Comparison of ENCODE assay signal across 8 cellular contexts in genomic region chr21:16587141-16587570, GRCh38.
DNase-seq lines count a peak whose midpoint lies in the region; ATAC-seq and TF ChIP-seq lines count a peak whose summit lies in the region.

No MANE protein-coding gene starts in this region.

- H3K4me1 ChIP-seq in OCI-LY3 (ENCODE audit: low read length), result no peaks in the 10 kb centered on the region

- in situ Hi-C loops in G401 (cut with HindIII; ENCODE audit: low sequenced_read_pairs), result no loop called here

- H3K9ac ChIP-seq in OCI-LY3 (ENCODE audit: low read length), result no peak overlapping the region

- no peaks in the 10 kb centered on the region for H3K79me2 ChIP-seq in OCI-LY3 (ENCODE audit: low read length)

- H3K4me2 ChIP-seq in OCI-LY3 (ENCODE audit: low read length), result peak overlapping the region; percentile 24

- H2AFZ ChIP-seq in OCI-LY3 (ENCODE audit: low read depth, low read length), result peak overlapping the region; percentile 74; the same call in 1 of the 2 replicates

- H3K27ac ChIP-seq in OCI-LY3 (ENCODE audit: low read length), result no peak overlapping the region

- DNase-seq in G401 (ENCODE audit: low spot score) (peak; percentile 97), fibroblast of villous mesenchyme (ENCODE audit: low read depth) (peak; percentile 54), retina (peak; percentile 26), activated T-cell treated with anti-CD3 and anti-CD28 coated beads for 4 hours (no peak)

- H3K9me3 ChIP-seq in OCI-LY3 (ENCODE audit: insufficient read depth, low read length), result no peaks in the 10 kb centered on the region

- ATAC-seq in GM18498 (IDR thresholded peaks at IDR 0.05; ENCODE audit: unreplicated experiment) (no peak), HG03135 (IDR thresholded peaks at IDR 0.05; ENCODE audit: unreplicated experiment) (no peak), HG03442 (IDR thresholded peaks at IDR 0.05; ENCODE audit: unreplicated experiment) (no peak)

- TF ChIP-seq CTCF in OCI-LY3 (IDR thresholded peaks at IDR 0.05; ENCODE audit: low read depth, low read length) (no peak), fibroblast of villous mesenchyme (IDR thresholded peaks at IDR 0.05; ENCODE audit: insufficient read depth, low read depth, low read length) (no peak)

- H3K4me3 ChIP-seq in OCI-LY3 (ENCODE audit: low read length) (no peak overlapping the region), fibroblast of villous mesenchyme (ENCODE audit: low read depth, low read length) (peak overlapping the region; percentile 32)

- H3K36me3 ChIP-seq in OCI-LY3 (replicated peaks; ENCODE audit: low read depth, low read length), result no peaks in the 10 kb centered on the region

- H4K20me1 ChIP-seq in OCI-LY3 (ENCODE audit: insufficient read depth, low read length), result no peaks in the 10 kb centered on the region

- no peaks in the 10 kb centered on the region for H3K27me3 ChIP-seq in OCI-LY3 (ENCODE audit: low read depth, low read length)
